In the genomic region with DNA sequence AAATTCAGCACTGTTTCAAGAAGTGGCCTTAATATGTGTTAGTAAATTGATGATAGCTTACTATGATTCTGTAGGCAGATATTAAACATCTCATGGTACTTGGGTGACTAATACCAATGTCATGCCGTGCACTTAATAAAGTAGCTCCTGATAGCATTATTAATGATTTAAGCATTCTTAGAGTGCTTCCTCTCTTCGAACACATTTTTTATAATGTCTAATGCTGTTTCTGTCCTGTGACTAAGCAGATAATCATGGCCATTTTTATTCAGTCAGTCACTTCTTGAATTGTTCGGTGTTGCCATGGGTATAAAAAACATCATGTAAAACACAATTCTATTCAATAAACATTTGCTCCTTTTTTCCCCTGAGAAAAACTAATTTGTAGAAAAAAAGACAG, we compare ENCODE assay signal across 16 cellular contexts.
DNase-seq lines count a peak whose midpoint lies in the region; ATAC-seq and TF ChIP-seq lines count a peak whose summit lies in the region.
"Had no signal": no experiment of that assay in that cellular context is flagged by ENCODE, and none has a peak within 500 bp of the region (broad histone marks: within the 10 kb centered on the region; RNA-seq: fewer than 3 reads in every experiment).

No MANE protein-coding gene starts in this region.

- no peak overlapping the region for H3K4me3 ChIP-seq in SJSA1
- H3K4me3 ChIP-seq in fibroblast of pulmonary artery (replicated peaks; ENCODE audit: low read depth, low read length), result no peak overlapping the region
- H3K4me3 ChIP-seq: left lung, testis had no signal

- H3K27ac ChIP-seq in SJSA1, result peak overlapping the region; percentile 54; the same call in 1 of the 2 replicates
- H3K27ac ChIP-seq: left lung, testis had no signal

- H3K4me1 ChIP-seq in SJSA1 (replicated peaks), result no peaks in the 10 kb centered on the region
- H3K4me1 ChIP-seq: left lung, testis had no signal

- ATAC-seq in GM18502 (IDR thresholded peaks at IDR 0.05; ENCODE audit: poor library complexity, unreplicated experiment) (no peak), HG03108 (IDR thresholded peaks at IDR 0.05; ENCODE audit: unreplicated experiment) (no peak), left lobe of liver (no peak)
- ATAC-seq: activated CD8-positive, alpha-beta memory T cell treated with anti-CD3 and anti-CD28 coated beads, Interleukin-2, amount 10 ng/mL, durations not matched to agents 7 days and 5 days; left lung; natural killer cell treated with Interleukin-12 subunit alpha and Interleukin-12 subunit beta and Interleukin-15 and Interleukin-18, amount 100 ng/mL, for 72 hours had no signal

- no peaks in the 10 kb centered on the region for H3K9me3 ChIP-seq in SJSA1 (replicated peaks)
- H3K9me3 ChIP-seq: testis had no signal

- H3K27me3 ChIP-seq in SJSA1 (replicated peaks), result no peaks in the 10 kb centered on the region
- H3K27me3 ChIP-seq: left lung, testis had no signal

- no peaks in the 10 kb centered on the region for H3K36me3 ChIP-seq in SJSA1
- H3K36me3 ChIP-seq: left lung had no signal

- TF ChIP-seq CTCF in fibroblast of pulmonary artery (IDR thresholded peaks at IDR 0.05; ENCODE audit: low read length, missing control alignments), result no peak

- DNase-seq in GM04503 (ENCODE audit: low read depth) (peak; percentile 87), SJSA1 (ENCODE audit: low read depth in 1 of 2, low spot score in 2 of 2) (peak in 1 of 2 experiments; percentile 2), fibroblast of pulmonary artery (ENCODE audit: low read depth) (peak; percentile 80), renal cortical epithelial cell (ENCODE audit: low read depth) (peak; percentile 97), NCI-H1930 (lab: John Stamatoyannopoulos, UW) (no peak), left lobe of liver (ENCODE audit: low spot score) (no peak)
- DNase-seq: activated CD8-positive, alpha-beta memory T cell treated with anti-CD3 and anti-CD28 coated beads, Interleukin-2, amount 10 ng/mL, durations not matched to agents 7 days and 5 days; head of caudate nucleus; left lung; NCI-H146; NCI-H526 treated with DMSO at 0.1 percent for 48 hours; SIG-M5; testis had no signal

Comparison
In these comparisons a context has a peak if more than half of its experiments do, and no peak if none do; other contexts are left out.
1. DNase-seq: peak in GM04503 (single experiment), fibroblast of pulmonary artery (single experiment) and renal cortical epithelial cell (single experiment); none in NCI-H1930 (0 of 2) and left lobe of liver (single experiment).